Comparison of ENCODE assay signal across 14 cellular contexts in the genomic region with DNA sequence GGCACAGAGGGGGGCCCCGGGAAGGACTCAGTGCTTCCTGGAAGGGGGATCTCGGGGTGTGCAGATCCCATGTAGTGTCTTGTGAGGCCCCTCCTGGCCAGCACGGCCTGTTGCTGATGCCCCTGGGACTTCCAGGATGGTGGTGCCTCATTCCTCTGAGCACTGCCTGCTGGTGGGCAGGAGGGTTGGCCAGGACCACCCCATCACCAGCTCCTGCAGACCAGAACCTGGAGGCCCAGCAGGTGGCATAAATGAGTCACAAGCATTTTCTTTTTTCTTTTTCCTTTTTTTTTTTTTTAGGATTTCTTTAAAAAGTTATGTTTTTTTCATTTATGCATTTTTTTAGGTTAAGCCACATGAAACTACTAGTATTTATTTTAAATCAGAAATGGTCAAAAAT. TPM values are rescaled to one million over a fixed set of nuclear protein-coding genes. Genes with fewer than 3 reads are reported as not detected.
DNase-seq lines count a peak whose midpoint lies in the region; ATAC-seq and TF ChIP-seq lines count a peak whose summit lies in the region.
"Had no signal": no experiment of that assay in that cellular context is flagged by ENCODE, and none has a peak within 500 bp of the region (broad histone marks: within the 10 kb centered on the region; RNA-seq: fewer than 3 reads in every experiment).

No MANE protein-coding gene starts in this region.

- TF ChIP-seq POLR2A in right lobe of liver (IDR thresholded peaks at IDR 0.05) = no peak

- H3K36me3 Mint-ChIP-seq in GM23338 (ENCODE audit: low read depth) = peaks cover 17% of the 10 kb centered on the region
- H3K36me3 Mint-ChIP-seq: immature natural killer cell had no signal

- H3K9me3 ChIP-seq in right lobe of liver (no peaks in the 10 kb centered on the region), trophoblast cell (ENCODE audit: insufficient read depth, low read depth, low read length) (peaks cover 4% of the 10 kb centered on the region)
- H3K9me3 ChIP-seq: prostate gland, thyroid gland had no signal

- POLR2A ChIA-PET in BJ (lab: Charles Lee) = no interaction called here

- H3K18ac ChIP-seq in trophoblast cell (ENCODE audit: low read length) = no peak overlapping the region

- no peak overlapping the region for H4K12ac ChIP-seq in trophoblast cell (ENCODE audit: low read depth, low read length)

- no peak overlapping the region for H3K27ac Mint-ChIP-seq in GM23338
- H3K27ac Mint-ChIP-seq: immature natural killer cell had no signal

- no peak overlapping the region for H4K91ac ChIP-seq in trophoblast cell (ENCODE audit: low read depth, low read length)

- intact Hi-C loops in right lobe of liver (cut with DNase I) = no loop called here

- H3K79me1 ChIP-seq in trophoblast cell (ENCODE audit: low read length) = no peaks in the 10 kb centered on the region

- H3K36me3 ChIP-seq in BJ (ENCODE audit: control insufficient read depth, insufficient read depth, low read length) = peaks cover 5% of the 10 kb centered on the region
- no peaks in the 10 kb centered on the region for H3K36me3 ChIP-seq in GM23338 (ENCODE audit: insufficient read depth)
- H3K36me3 ChIP-seq in right lobe of liver = no peaks in the 10 kb centered on the region
- H3K36me3 ChIP-seq in trophoblast cell (ENCODE audit: control insufficient read depth in 1 of 2, insufficient read depth in 2 of 2, low read length in 2 of 2) = no peaks in the 10 kb centered on the region
- H3K36me3 ChIP-seq: prostate gland, thyroid gland had no signal

- no peak overlapping the region for H3K23ac ChIP-seq in trophoblast cell (ENCODE audit: low read length)

- H4K20me1 ChIP-seq in GM23338 (replicated peaks; ENCODE audit: insufficient read depth) = no peaks in the 10 kb centered on the region; the same call in none of the 2 replicates

- WGBS in right lobe of liver (ENCODE audit: insufficient coverage, low coverage, low lambda C conversion rate, missing lambda C conversion rate) = 60% methylated on average over 1 of the region's 3 CpGs
- no CpG with 5 or more reads among the region's 3 CpGs for WGBS in trophoblast cell (ENCODE audit: extremely low coverage, insufficient coverage, insufficient read length)

- H3K79me2 ChIP-seq in GM23338 (replicated peaks; ENCODE audit: insufficient read depth) (no peaks in the 10 kb centered on the region; the same call in 1 of the 2 replicates), trophoblast cell (ENCODE audit: control insufficient read depth, insufficient read depth, low read length, poor library complexity) (no peaks in the 10 kb centered on the region)

- H2AK5ac ChIP-seq in trophoblast cell (ENCODE audit: low read length) = no peak overlapping the region

- H3K27me3 ChIP-seq in BJ (ENCODE audit: control insufficient read depth, insufficient read depth, low read length) (no peaks in the 10 kb centered on the region), GM23338 (ENCODE audit: insufficient read depth) (no peaks in the 10 kb centered on the region), right lobe of liver (no peaks in the 10 kb centered on the region), trophoblast cell (ENCODE audit: insufficient read depth, low read length) (no peaks in the 10 kb centered on the region)
- H3K27me3 ChIP-seq: thyroid gland had no signal

- H2BK120ac ChIP-seq in trophoblast cell (ENCODE audit: insufficient read depth, low read length, poor library complexity) = no peak overlapping the region

- no peak overlapping the region for H2BK5ac ChIP-seq in trophoblast cell (ENCODE audit: low read depth, low read length, poor library complexity)

- H3K4me2 ChIP-seq in GM23338 = no peak overlapping the region
- no peak overlapping the region for H3K4me2 ChIP-seq in trophoblast cell (ENCODE audit: low read length)

- H3K4me3 Mint-ChIP-seq in GM23338 = no peak overlapping the region
- H3K4me3 Mint-ChIP-seq: immature natural killer cell had no signal

- in situ Hi-C loops in astrocyte of the spinal cord (cut with HindIII; ENCODE audit: low sequenced_read_pairs) = no loop called here

- no peak for DNase-seq in BJ (ENCODE audit: low read depth)
- no peak for DNase-seq in GM23338 (ENCODE audit: low spot score)
- peak; percentile 19 for DNase-seq in astrocyte of the spinal cord (ENCODE audit: low read depth, low spot score)
- no peak for DNase-seq in right lobe of liver
- DNase-seq in trophoblast cell = no peak
- no peak for DNase-seq in superior temporal gyrus (ENCODE audit: extremely low spot score)
- DNase-seq in NCI-H1694 (lab: John Stamatoyannopoulos, UW) = no peak
- DNase-seq in NCI-H1092 treated with DMSO at 0.1 percent for 48 hours (lab: John Stamatoyannopoulos, UW) = no peak
- DNase-seq: activated effector memory CD4-positive, alpha-beta T cell treated with anti-CD3 and anti-CD28 coated beads, Interleukin-2, amount 50 U/mL, for 16 hours; immature natural killer cell; NCI-H1930; SHP77 treated with DMSO at 0.1 percent for 48 hours; thyroid gland had no signal

- 0 out of 2 replicates have a peak, but pooled peaks cover 3% of the 10 kb centered on the region for H3F3A ChIP-seq in GM23338 (replicated peaks; ENCODE audit: low read depth)

- H3K9me3 Mint-ChIP-seq in GM23338 = no peaks in the 10 kb centered on the region
- H3K9me3 Mint-ChIP-seq: immature natural killer cell had no signal

- peaks cover 9% of the 10 kb centered on the region for H3K27me3 Mint-ChIP-seq in GM23338 (ENCODE audit: insufficient read depth, low read depth, poor library complexity)

- H3K4me1 Mint-ChIP-seq in GM23338 = peaks cover 8% of the 10 kb centered on the region
- H3K4me1 Mint-ChIP-seq: immature natural killer cell had no signal

- H2BK12ac ChIP-seq in trophoblast cell (ENCODE audit: low read length) = no peak overlapping the region

- TF ChIP-seq CTCF in BJ (IDR thresholded peaks at IDR 0.05; ENCODE audit: insufficient read depth, low read depth, low read length) (peak; percentile 46), GM23338 (conservative IDR thresholded peaks at IDR 0.05; ENCODE audit: low read depth in 2 of 2) (peak; percentile 16 to 41; a peak in 2 of 4 replicates), astrocyte of the spinal cord (IDR thresholded peaks at IDR 0.05; ENCODE audit: low read depth, low read length) (peak; percentile 49), right lobe of liver (IDR thresholded peaks at IDR 0.05) (peak in 3 of 4 donors; percentile 11 to 45 (median 35))

- H3K27ac ChIP-seq in GM23338 (ENCODE audit: low read depth) = no peak overlapping the region
- H3K27ac ChIP-seq in right lobe of liver = no peak overlapping the region
- no peak overlapping the region for H3K27ac ChIP-seq in trophoblast cell (ENCODE audit: low read depth, low read length)
- H3K27ac ChIP-seq: prostate gland, thyroid gland had no signal

- H4K8ac ChIP-seq in trophoblast cell (ENCODE audit: low read depth, low read length) = no peak overlapping the region

- H2AFZ ChIP-seq in GM23338 = no peak overlapping the region
- H2AFZ ChIP-seq in trophoblast cell (ENCODE audit: insufficient read depth, low read length, poor library complexity) = no peak overlapping the region

- no peak overlapping the region for H3K9ac ChIP-seq in trophoblast cell (ENCODE audit: low read length)

- ATAC-seq in GM23338 (no peak), right lobe of liver (no peak)

- CTCF ChIA-PET in BJ (lab: Yijun Ruan, JAX) = interaction anchor here (1.1 to 2.3 kb wide), 5 partner anchors 9 to 168 kb away, joined by 4 to 11 read pairs (median 7); partner anchors contain the start of gene EP400

- H3K4me1 ChIP-seq in GM23338 (ENCODE audit: insufficient read depth) (no peaks in the 10 kb centered on the region), right lobe of liver (no peaks in the 10 kb centered on the region), trophoblast cell (ENCODE audit: control insufficient read depth in 1 of 2, insufficient read depth in 2 of 2, low read length in 2 of 2) (peaks cover 2 to 11% of the 10 kb centered on the region in 2 experiments)

- no peak overlapping the region for H3K14ac ChIP-seq in trophoblast cell (ENCODE audit: low read length)

- no peak overlapping the region for H3K4me3 ChIP-seq in BJ (ENCODE audit: low read depth, low read length)
- no peak overlapping the region for H3K4me3 ChIP-seq in GM23338
- no peak overlapping the region for H3K4me3 ChIP-seq in astrocyte of the spinal cord (ENCODE audit: low read depth, low read length)
- no peak overlapping the region for H3K4me3 ChIP-seq in right lobe of liver
- H3K4me3 ChIP-seq in trophoblast cell (ENCODE audit: low read depth, low read length) = no peak overlapping the region
- H3K4me3 ChIP-seq: prostate gland, thyroid gland had no signal

- H3K4ac ChIP-seq in trophoblast cell (ENCODE audit: low read depth, low read length) = no peak overlapping the region

- H3K9me2 ChIP-seq in GM23338 (ENCODE audit: insufficient read depth) = no peaks in the 10 kb centered on the region

TF ChIP-seq in GM23338, 12 proteins besides CTCF, POLR2A, EP300 and RAD21 (continues in another document):
- no peak for TF ChIP-seq JUNB (IDR thresholded peaks at IDR 0.05; ENCODE audit: unreplicated experiment)

RNA-seq across cellular contexts. Expression of gene MMP17, which starts 8.0 kb away (rescaled TPM):
- polyA plus RNA-seq in BJ (2011; rRNA removed) (12.7 and 13.7 TPM in 2 replicates), GM23338 (2016; fragmentation: Nextera tagmentation; extraction: Ambion mirVana) (10.4 and 16.9 TPM in 2 replicates)
- polyA minus RNA-seq in BJ (2011; rRNA and poly(A)+ RNA removed) = 11.7 and 12.0 TPM in 2 replicates
- 26.8 and 48.5 TPM in 2 replicates for total RNA-seq in GM23338 (2014; rRNA removed; shearing (Covaris generic))
- total RNA-seq in right lobe of liver = 1 to 10 TPM in 2 of 6 experiments, under 1 TPM in 4; 0.58 to 3.9 (median 0.73) TPM
- 12.7 and 12.8 TPM in 2 replicates for polyA plus RNA-seq in trophoblast cell (2013)

RNA-seq across cellular contexts. Expression of gene ULK1, which starts 58.2 kb away (rescaled TPM):
- polyA plus RNA-seq in BJ (2011; rRNA removed) = 7.8 and 13.7 TPM in 2 replicates
- 7.5 and 8.9 TPM in 2 replicates for polyA minus RNA-seq in BJ (2011; rRNA and poly(A)+ RNA removed)
- total RNA-seq in GM23338 (2014; rRNA removed; shearing (Covaris generic)) = 26.2 and 33.8 TPM in 2 replicates
- 8.4 and 9.3 TPM in 2 replicates for polyA plus RNA-seq in GM23338 (2016; fragmentation: Nextera tagmentation; extraction: Ambion mirVana)
- 10 to 100 TPM; 14.5 to 39.0 (median 20.5) TPM for total RNA-seq in right lobe of liver
- 74.0 and 74.9 TPM in 2 replicates for polyA plus RNA-seq in trophoblast cell (2013)
